ENCODE assay signal across 1 cellular context in genomic region chr18:8809514-8809913, GRCh38.
TF ChIP-seq lines count a peak whose summit lies in the region.

No MANE protein-coding gene starts in this region.

TF ChIP-seq in IMR-90, 13 proteins besides CTCF, POLR2A, EP300 and RAD21 (continued from another document):
- no peak for TF ChIP-seq ELK1 (IDR thresholded peaks at IDR 0.05; ENCODE audit: borderline replicate concordance, low read depth, low read length)
- TF ChIP-seq BHLHE40 (IDR thresholded peaks at IDR 0.05; ENCODE audit: low read depth, low read length) = no peak
- TF ChIP-seq CEBPB (IDR thresholded peaks at IDR 0.05; ENCODE audit: low read depth, low read length) = no peak
- no peak for TF ChIP-seq MAZ (IDR thresholded peaks at IDR 0.05; ENCODE audit: borderline replicate concordance, low read depth, low read length)
- TF ChIP-seq MXI1 (IDR thresholded peaks at IDR 0.05; ENCODE audit: borderline replicate concordance, low read depth, low read length) = no peak
- TF ChIP-seq USF2 (IDR thresholded peaks at IDR 0.05; ENCODE audit: low read depth, low read length) = no peak
- TF ChIP-seq FOS (IDR thresholded peaks at IDR 0.05; ENCODE audit: low read depth, low read length) = no peak
- TF ChIP-seq CHD1 (IDR thresholded peaks at IDR 0.05; ENCODE audit: low read depth, low read length) = no peak
